ENCODE assay signal across 8 cellular contexts in the genomic region with DNA sequence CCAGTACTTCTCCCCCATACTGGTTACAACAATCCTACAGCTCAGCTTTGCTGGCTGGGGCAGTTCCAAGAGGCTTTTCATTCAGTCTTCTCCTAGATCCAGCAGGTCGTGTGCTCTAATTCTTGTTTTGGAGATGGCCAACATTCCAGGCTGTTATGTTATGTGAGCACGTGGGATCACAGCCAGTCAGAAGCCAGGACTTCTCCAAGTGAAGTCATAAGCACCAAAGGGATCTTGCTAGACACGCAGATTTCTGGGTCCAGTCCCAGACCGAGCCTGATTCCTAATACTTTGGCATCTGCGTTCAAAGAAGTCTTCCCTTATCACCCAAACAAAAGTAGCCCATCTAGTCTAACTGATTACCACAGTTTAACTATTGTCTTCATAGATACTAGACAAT. TPM values are rescaled to one million over a fixed set of nuclear protein-coding genes. Genes with fewer than 3 reads are reported as not detected.
DNase-seq lines count a peak whose midpoint lies in the region; ATAC-seq and TF ChIP-seq lines count a peak whose summit lies in the region.

No MANE protein-coding gene starts in this region.

- H3K9me3 ChIP-seq in heart right ventricle, result no peaks in the 10 kb centered on the region

- ATAC-seq in activated naive CD8-positive, alpha-beta T cell treated with anti-CD3 and anti-CD28 coated beads, Interleukin-2, amount 10 ng/mL, durations not matched to agents 7 days and 5 days (ENCODE audit: low read depth), result no peak
- peak; percentile 13 to 60 (median 38) for ATAC-seq in heart right ventricle
- ATAC-seq in sciatic nerve, result peak; percentile 73
- no peak for ATAC-seq in GM19035 (IDR thresholded peaks at IDR 0.05; ENCODE audit: unreplicated experiment)
- no peak for ATAC-seq in HG03108 (IDR thresholded peaks at IDR 0.05; ENCODE audit: unreplicated experiment)

- POLR2A ChIA-PET in AG04449 (lab: Yijun Ruan, JAX), result interaction anchor here (0.7 to 2.2 kb wide), 2 partner anchors 18 to 104 kb away, joined by 3 to 6 read pairs; a partner anchor contains a TSS
- POLR2A ChIA-PET in activated naive CD8-positive, alpha-beta T cell treated with anti-CD3 and anti-CD28 coated beads, Interleukin-2, amount 10 ng/mL, durations not matched to agents 7 days and 5 days (lab: Charles Lee), result no interaction called here

- no peaks in the 10 kb centered on the region for H3K27me3 Mint-ChIP-seq in activated naive CD8-positive, alpha-beta T cell treated with anti-CD3 and anti-CD28 coated beads, Interleukin-2, amount 10 ng/mL, durations not matched to agents 7 days and 5 days

- peak overlapping the region; percentile 83 for H3K4me3 Mint-ChIP-seq in activated naive CD8-positive, alpha-beta T cell treated with anti-CD3 and anti-CD28 coated beads, Interleukin-2, amount 10 ng/mL, durations not matched to agents 7 days and 5 days

- H3K27me3 ChIP-seq in heart right ventricle, result no peaks in the 10 kb centered on the region

- TF ChIP-seq CTCF in AG04449 (IDR thresholded peaks at IDR 0.05; ENCODE audit: insufficient read depth, low read length, missing control alignments) (no peak), heart right ventricle (IDR thresholded peaks at IDR 0.05) (no peak)

- peak overlapping the region; percentile 98 for H3K27ac Mint-ChIP-seq in activated naive CD8-positive, alpha-beta T cell treated with anti-CD3 and anti-CD28 coated beads, Interleukin-2, amount 10 ng/mL, durations not matched to agents 7 days and 5 days

- H3K4me1 ChIP-seq in heart right ventricle, result peaks cover 7 to 48% (median 30%) of the 10 kb centered on the region in 9 donors

- DNase-seq in AG04449 (ENCODE audit: low read depth, low spot score), result peak; percentile 89
- peak; percentile 91 for DNase-seq in HCEC 1CT
- no peak for DNase-seq in activated naive CD8-positive, alpha-beta T cell treated with anti-CD3 and anti-CD28 coated beads, Interleukin-2, amount 10 ng/mL, durations not matched to agents 7 days and 5 days
- peak; percentile 29 to 74 for DNase-seq in heart right ventricle
- DNase-seq in sciatic nerve (ENCODE audit: low spot score), result peak; percentile 84
- DNase-seq in germinal center (ENCODE audit: low spot score), result no peak

- H3K4me3 ChIP-seq in AG04449 (ENCODE audit: low read depth, low read length) (peak overlapping the region; percentile 62; the same call in 1 of the 2 replicates), heart right ventricle (peak overlapping the region in 7 of 10 donors; percentile 63 to 98 (median 71))

- H3K36me3 Mint-ChIP-seq in activated naive CD8-positive, alpha-beta T cell treated with anti-CD3 and anti-CD28 coated beads, Interleukin-2, amount 10 ng/mL, durations not matched to agents 7 days and 5 days, result peaks cover 3% of the 10 kb centered on the region

- H3K9me3 Mint-ChIP-seq in activated naive CD8-positive, alpha-beta T cell treated with anti-CD3 and anti-CD28 coated beads, Interleukin-2, amount 10 ng/mL, durations not matched to agents 7 days and 5 days, result no peaks in the 10 kb centered on the region

- CTCF ChIA-PET in AG04449 (lab: Yijun Ruan, JAX), result interaction anchor here (1.4 to 2.0 kb wide), 2 partner anchors 12 to 26 kb away, joined by 3 to 6 read pairs; no protein-coding TSS in a partner anchor

- H3K27ac ChIP-seq in heart right ventricle, result peak overlapping the region; percentile 86 to 99 (median 96)

- H3K4me1 Mint-ChIP-seq in activated naive CD8-positive, alpha-beta T cell treated with anti-CD3 and anti-CD28 coated beads, Interleukin-2, amount 10 ng/mL, durations not matched to agents 7 days and 5 days, result peaks cover 24% of the 10 kb centered on the region

- 19 to 32% methylated on average over 5 of the region's 5 CpGs for WGBS in heart right ventricle, 2 donors

- no peaks in the 10 kb centered on the region for H3K36me3 ChIP-seq in heart right ventricle

- intact Hi-C loops in heart right ventricle (cut with DNase I), result loop anchor here in 4 of 10 donors (2.0 to 10.0 kb wide), 4 partner anchors 69 to 99 kb away; no protein-coding TSS in a partner anchor
- intact Hi-C loops in sciatic nerve (cut with DNase I), result no loop called here

RNA-seq across cellular contexts. Expression of a gene that starts 1.4 kb away (rescaled TPM):
- total RNA-seq in activated naive CD8-positive, alpha-beta T cell treated with anti-CD3 and anti-CD28 coated beads, Interleukin-2, amount 10 ng/mL, durations not matched to agents 7 days and 5 days, result 100 to 1,000 TPM; 165 to 175 TPM
- 100 to 1,000 TPM; 138 to 197 (median 170) TPM for total RNA-seq in heart right ventricle
- 10 to 100 TPM; 26.4 to 30.4 TPM for polyA plus RNA-seq in heart right ventricle
- total RNA-seq in sciatic nerve, result 157 TPM

Comparison
In these comparisons a context has a peak if more than half of its experiments do, and no peak if none do; other contexts are left out.
1. DNase-seq: peak in AG04449 (single experiment), HCEC 1CT (single experiment), heart right ventricle (2 of 2) and sciatic nerve (single experiment); none in activated naive CD8-positive, alpha-beta T cell treated with anti-CD3 and anti-CD28 coated beads, Interleukin-2, amount 10 ng/mL, durations not matched to agents 7 days and 5 days (single experiment) and germinal center (single experiment).
2. ATAC-seq: peak in heart right ventricle (8 of 8) and sciatic nerve (single experiment); none in activated naive CD8-positive, alpha-beta T cell treated with anti-CD3 and anti-CD28 coated beads, Interleukin-2, amount 10 ng/mL, durations not matched to agents 7 days and 5 days (single experiment), GM19035 (single experiment) and HG03108 (single experiment).